ENCODE assay signal across 1 cellular context in the genomic region with DNA sequence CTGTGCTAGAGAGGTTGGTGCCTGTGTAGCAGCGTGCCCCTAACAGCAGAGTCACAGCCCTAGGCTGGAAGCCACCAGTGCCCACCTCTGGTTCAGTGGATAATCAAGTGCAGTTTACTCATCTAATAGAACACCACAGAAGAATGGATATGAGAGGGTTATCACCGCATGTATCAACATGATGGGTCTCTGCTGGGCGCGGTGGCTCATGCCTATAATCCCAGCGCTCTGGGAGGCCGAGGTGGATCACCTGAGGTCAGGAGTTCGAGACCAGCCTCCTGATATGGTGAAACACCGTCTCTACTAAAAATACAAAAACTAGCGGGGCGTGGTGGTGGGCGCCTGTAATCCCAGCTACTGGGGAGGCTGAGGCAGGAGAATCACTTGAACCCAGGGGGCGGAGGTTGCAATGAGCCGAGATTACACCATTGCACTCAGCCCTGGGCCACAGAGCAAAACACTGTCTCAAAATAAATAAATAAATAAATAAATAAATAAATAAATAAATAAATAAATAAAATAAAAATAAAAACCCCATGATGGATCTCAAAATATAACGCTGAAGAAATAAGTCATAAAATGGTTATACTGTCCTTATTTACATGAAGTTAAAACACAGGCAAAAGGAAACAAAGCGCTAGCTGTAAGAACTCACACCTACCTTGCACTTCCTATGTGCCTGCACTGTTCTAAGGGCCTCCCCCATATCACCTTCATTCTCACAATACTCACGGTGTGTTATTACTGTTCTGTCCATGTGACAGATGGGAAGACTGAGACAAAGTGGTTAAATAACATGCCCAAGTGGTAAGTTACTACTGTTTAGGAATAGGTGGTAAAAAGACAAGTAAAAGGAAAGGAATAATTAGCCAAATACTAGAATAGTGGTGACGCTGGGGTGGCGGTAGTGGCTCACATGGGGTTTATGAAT.
TF ChIP-seq lines count a peak whose summit lies in the region.

No MANE protein-coding gene starts in this region.

TF ChIP-seq in H1, 55 proteins besides CTCF, POLR2A, EP300 and RAD21 (continued from another document):
- TF ChIP-seq, protein P1, sequence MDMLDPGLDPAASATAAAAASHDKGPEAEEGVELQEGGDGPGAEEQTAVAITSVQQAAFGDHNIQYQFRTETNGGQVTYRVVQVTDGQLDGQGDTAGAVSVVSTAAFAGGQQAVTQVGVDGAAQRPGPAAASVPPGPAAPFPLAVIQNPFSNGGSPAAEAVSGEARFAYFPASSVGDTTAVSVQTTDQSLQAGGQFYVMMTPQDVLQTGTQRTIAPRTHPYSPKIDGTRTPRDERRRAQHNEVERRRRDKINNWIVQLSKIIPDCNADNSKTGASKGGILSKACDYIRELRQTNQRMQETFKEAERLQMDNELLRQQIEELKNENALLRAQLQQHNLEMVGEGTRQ (IDR thresholded peaks at IDR 0.05; ENCODE audit: low read length), result no peak
- no peak for TF ChIP-seq NRF1 (IDR thresholded peaks at IDR 0.05; ENCODE audit: low read depth, low read length)
- TF ChIP-seq SIX5 (IDR thresholded peaks at IDR 0.05; ENCODE audit: low read depth, low read length), result no peak
- TF ChIP-seq, protein P2, sequence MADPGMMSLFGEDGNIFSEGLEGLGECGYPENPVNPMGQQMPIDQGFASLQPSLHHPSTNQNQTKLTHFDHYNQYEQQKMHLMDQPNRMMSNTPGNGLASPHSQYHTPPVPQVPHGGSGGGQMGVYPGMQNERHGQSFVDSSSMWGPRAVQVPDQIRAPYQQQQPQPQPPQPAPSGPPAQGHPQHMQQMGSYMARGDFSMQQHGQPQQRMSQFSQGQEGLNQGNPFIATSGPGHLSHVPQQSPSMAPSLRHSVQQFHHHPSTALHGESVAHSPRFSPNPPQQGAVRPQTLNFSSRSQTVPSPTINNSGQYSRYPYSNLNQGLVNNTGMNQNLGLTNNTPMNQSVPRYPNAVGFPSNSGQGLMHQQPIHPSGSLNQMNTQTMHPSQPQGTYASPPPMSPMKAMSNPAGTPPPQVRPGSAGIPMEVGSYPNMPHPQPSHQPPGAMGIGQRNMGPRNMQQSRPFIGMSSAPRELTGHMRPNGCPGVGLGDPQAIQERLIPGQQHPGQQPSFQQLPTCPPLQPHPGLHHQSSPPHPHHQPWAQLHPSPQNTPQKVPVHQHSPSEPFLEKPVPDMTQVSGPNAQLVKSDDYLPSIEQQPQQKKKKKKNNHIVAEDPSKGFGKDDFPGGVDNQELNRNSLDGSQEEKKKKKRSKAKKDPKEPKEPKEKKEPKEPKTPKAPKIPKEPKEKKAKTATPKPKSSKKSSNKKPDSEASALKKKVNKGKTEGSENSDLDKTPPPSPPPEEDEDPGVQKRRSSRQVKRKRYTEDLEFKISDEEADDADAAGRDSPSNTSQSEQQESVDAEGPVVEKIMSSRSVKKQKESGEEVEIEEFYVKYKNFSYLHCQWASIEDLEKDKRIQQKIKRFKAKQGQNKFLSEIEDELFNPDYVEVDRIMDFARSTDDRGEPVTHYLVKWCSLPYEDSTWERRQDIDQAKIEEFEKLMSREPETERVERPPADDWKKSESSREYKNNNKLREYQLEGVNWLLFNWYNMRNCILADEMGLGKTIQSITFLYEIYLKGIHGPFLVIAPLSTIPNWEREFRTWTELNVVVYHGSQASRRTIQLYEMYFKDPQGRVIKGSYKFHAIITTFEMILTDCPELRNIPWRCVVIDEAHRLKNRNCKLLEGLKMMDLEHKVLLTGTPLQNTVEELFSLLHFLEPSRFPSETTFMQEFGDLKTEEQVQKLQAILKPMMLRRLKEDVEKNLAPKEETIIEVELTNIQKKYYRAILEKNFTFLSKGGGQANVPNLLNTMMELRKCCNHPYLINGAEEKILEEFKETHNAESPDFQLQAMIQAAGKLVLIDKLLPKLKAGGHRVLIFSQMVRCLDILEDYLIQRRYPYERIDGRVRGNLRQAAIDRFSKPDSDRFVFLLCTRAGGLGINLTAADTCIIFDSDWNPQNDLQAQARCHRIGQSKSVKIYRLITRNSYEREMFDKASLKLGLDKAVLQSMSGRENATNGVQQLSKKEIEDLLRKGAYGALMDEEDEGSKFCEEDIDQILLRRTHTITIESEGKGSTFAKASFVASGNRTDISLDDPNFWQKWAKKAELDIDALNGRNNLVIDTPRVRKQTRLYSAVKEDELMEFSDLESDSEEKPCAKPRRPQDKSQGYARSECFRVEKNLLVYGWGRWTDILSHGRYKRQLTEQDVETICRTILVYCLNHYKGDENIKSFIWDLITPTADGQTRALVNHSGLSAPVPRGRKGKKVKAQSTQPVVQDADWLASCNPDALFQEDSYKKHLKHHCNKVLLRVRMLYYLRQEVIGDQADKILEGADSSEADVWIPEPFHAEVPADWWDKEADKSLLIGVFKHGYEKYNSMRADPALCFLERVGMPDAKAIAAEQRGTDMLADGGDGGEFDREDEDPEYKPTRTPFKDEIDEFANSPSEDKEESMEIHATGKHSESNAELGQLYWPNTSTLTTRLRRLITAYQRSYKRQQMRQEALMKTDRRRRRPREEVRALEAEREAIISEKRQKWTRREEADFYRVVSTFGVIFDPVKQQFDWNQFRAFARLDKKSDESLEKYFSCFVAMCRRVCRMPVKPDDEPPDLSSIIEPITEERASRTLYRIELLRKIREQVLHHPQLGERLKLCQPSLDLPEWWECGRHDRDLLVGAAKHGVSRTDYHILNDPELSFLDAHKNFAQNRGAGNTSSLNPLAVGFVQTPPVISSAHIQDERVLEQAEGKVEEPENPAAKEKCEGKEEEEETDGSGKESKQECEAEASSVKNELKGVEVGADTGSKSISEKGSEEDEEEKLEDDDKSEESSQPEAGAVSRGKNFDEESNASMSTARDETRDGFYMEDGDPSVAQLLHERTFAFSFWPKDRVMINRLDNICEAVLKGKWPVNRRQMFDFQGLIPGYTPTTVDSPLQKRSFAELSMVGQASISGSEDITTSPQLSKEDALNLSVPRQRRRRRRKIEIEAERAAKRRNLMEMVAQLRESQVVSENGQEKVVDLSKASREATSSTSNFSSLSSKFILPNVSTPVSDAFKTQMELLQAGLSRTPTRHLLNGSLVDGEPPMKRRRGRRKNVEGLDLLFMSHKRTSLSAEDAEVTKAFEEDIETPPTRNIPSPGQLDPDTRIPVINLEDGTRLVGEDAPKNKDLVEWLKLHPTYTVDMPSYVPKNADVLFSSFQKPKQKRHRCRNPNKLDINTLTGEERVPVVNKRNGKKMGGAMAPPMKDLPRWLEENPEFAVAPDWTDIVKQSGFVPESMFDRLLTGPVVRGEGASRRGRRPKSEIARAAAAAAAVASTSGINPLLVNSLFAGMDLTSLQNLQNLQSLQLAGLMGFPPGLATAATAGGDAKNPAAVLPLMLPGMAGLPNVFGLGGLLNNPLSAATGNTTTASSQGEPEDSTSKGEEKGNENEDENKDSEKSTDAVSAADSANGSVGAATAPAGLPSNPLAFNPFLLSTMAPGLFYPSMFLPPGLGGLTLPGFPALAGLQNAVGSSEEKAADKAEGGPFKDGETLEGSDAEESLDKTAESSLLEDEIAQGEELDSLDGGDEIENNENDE (IDR thresholded peaks at IDR 0.05; ENCODE audit: insufficient replicate concordance, low read length), result no peak
- no peak for TF ChIP-seq CHD1 (IDR thresholded peaks at IDR 0.05; ENCODE audit: low read depth, low read length)
